1 cellular context compared by ENCODE assay signal in genomic region chr1:248243204-248243603, GRCh38.
TF ChIP-seq lines count a peak whose summit lies in the region.

No MANE protein-coding gene starts in this region.

TF ChIP-seq in K562, 482 proteins besides CTCF, POLR2A, EP300 and RAD21:
- TF ChIP-seq KLF16 (IDR thresholded peaks at IDR 0.05) (0 out of 2 replicates have a peak, but pooled peaks have one; percentile 6), DEAF1 (CRISPR knock-in tag; IDR thresholded peaks at IDR 0.05) (peak; percentile 33; the same call in 1 of the 2 replicates), PBX2 (CRISPR knock-in tag; IDR thresholded peaks at IDR 0.05; ENCODE audit: low read depth) (no peak), PBX2 (tag; conservative IDR thresholded peaks at IDR 0.05; ENCODE audit: low read depth) (no peak)
